ENCODE assay signal across 8 cellular contexts in genomic region chr12:52582971-52583456, GRCh38. TPM values are rescaled to one million over a fixed set of nuclear protein-coding genes. Genes with fewer than 3 reads are reported as not detected.
DNase-seq lines count a peak whose midpoint lies in the region; ATAC-seq and TF ChIP-seq lines count a peak whose summit lies in the region.

No MANE protein-coding gene starts in this region.

- H3K9me3 ChIP-seq in liver (ENCODE audit: control insufficient read depth in 4 of 4, low read length in 3 of 4): no peaks in the 10 kb centered on the region

- no peaks in the 10 kb centered on the region for H3K27me3 ChIP-seq in liver (ENCODE audit: control insufficient read depth in 4 of 4, insufficient read depth in 4 of 4, low read length in 3 of 4)

- peak overlapping the region in 1 of 2 donors; percentile 18 for H3K27ac ChIP-seq in liver (ENCODE audit: low read depth in 1 of 2, low read length in 2 of 2)

- no peak overlapping the region for H3K4me3 ChIP-seq in liver (ENCODE audit: low read depth in 1 of 3, low read length in 3 of 3)

- ATAC-seq in GM21576 (IDR thresholded peaks at IDR 0.05; ENCODE audit: unreplicated experiment): peak; percentile 53
- ATAC-seq in HG03469 (IDR thresholded peaks at IDR 0.05; ENCODE audit: unreplicated experiment): no peak

- peak; percentile 84 for TF ChIP-seq CTCF in liver (IDR thresholded peaks at IDR 0.05; ENCODE audit: low read depth, low read length, missing input control)

- TF ChIP-seq RAD21 in liver (IDR thresholded peaks at IDR 0.05): peak; percentile 93 to 94

- 7% methylated on average over 7 of the region's 7 CpGs for WGBS in liver

- peaks cover 0 to 11% (median 4%) of the 10 kb centered on the region in 4 donors for H3K4me1 ChIP-seq in liver (ENCODE audit: control insufficient read depth in 4 of 4, insufficient read depth in 4 of 4, low read length in 3 of 4)

- DNase-seq in AG08396 (ENCODE audit: low spot score) (peak; percentile 81), NCI-H345 (lab: John Stamatoyannopoulos, UW) (peak; percentile 73), dermis blood vessel endothelial cell (peak; percentile 71)
- peak; percentile 26 to 59 for DNase-seq in activated CD4-positive, alpha-beta T cell treated with anti-CD3 and anti-CD28 coated beads, Interleukin-2, amount 50 U/mL, for 24 hours (ENCODE audit: low read depth in 1 of 2, low spot score in 1 of 2)
- peak; percentile 30 to 54 (median 50) for DNase-seq in stimulated activated CD4-positive, alpha-beta T cell treated with anti-CD3 and anti-CD28 coated beads, TNF-alpha, amount 100 ng/mL, for 24 hours (ENCODE audit: low read depth in 3 of 3)

- H3K9ac ChIP-seq in liver (ENCODE audit: low read depth in 1 of 2, low read length in 2 of 2): no peak overlapping the region

- H3K36me3 ChIP-seq in liver (ENCODE audit: control insufficient read depth in 4 of 4, insufficient read depth in 3 of 4, low read depth in 1 of 4, low read length in 3 of 4): no peaks in the 10 kb centered on the region

TF ChIP-seq in liver, 16 proteins besides CTCF, POLR2A, EP300 and RAD21:
- TF ChIP-seq TAF1 (conservative IDR thresholded peaks at IDR 0.05) (no peak), SP1 (IDR thresholded peaks at IDR 0.05) (peak; percentile 69), HNF4A (conservative IDR thresholded peaks at IDR 0.05) (peak; percentile 94), HNF4G (IDR thresholded peaks at IDR 0.05) (peak; percentile 79), RXRA (IDR thresholded peaks at IDR 0.05) (peak; percentile 56 to 75), FOXA2 (IDR thresholded peaks at IDR 0.05) (no peak), EGR1 (IDR thresholded peaks at IDR 0.05; ENCODE audit: low read depth in 2 of 2) (no peak), FOXA1 (IDR thresholded peaks at IDR 0.05) (no peak), NR2F2 (IDR thresholded peaks at IDR 0.05) (peak; percentile 19), GABPA (IDR thresholded peaks at IDR 0.05 in 1 of 2, conservative IDR thresholded peaks at IDR 0.05 in 1 of 2) (no peak), JUND (IDR thresholded peaks at IDR 0.05) (peak in 1 of 2 donors; percentile 44), ZBTB33 (IDR thresholded peaks at IDR 0.05) (no peak)
- TF ChIP-seq, protein P1, sequence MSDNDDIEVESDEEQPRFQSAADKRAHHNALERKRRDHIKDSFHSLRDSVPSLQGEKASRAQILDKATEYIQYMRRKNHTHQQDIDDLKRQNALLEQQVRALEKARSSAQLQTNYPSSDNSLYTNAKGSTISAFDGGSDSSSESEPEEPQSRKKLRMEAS (IDR thresholded peaks at IDR 0.05): no peak
- TF ChIP-seq, protein P2, sequence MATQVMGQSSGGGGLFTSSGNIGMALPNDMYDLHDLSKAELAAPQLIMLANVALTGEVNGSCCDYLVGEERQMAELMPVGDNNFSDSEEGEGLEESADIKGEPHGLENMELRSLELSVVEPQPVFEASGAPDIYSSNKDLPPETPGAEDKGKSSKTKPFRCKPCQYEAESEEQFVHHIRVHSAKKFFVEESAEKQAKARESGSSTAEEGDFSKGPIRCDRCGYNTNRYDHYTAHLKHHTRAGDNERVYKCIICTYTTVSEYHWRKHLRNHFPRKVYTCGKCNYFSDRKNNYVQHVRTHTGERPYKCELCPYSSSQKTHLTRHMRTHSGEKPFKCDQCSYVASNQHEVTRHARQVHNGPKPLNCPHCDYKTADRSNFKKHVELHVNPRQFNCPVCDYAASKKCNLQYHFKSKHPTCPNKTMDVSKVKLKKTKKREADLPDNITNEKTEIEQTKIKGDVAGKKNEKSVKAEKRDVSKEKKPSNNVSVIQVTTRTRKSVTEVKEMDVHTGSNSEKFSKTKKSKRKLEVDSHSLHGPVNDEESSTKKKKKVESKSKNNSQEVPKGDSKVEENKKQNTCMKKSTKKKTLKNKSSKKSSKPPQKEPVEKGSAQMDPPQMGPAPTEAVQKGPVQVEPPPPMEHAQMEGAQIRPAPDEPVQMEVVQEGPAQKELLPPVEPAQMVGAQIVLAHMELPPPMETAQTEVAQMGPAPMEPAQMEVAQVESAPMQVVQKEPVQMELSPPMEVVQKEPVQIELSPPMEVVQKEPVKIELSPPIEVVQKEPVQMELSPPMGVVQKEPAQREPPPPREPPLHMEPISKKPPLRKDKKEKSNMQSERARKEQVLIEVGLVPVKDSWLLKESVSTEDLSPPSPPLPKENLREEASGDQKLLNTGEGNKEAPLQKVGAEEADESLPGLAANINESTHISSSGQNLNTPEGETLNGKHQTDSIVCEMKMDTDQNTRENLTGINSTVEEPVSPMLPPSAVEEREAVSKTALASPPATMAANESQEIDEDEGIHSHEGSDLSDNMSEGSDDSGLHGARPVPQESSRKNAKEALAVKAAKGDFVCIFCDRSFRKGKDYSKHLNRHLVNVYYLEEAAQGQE (IDR thresholded peaks at IDR 0.05): peak; percentile 48

RNA-seq across cellular contexts. Expression of gene KRT74, which starts 9.4 kb away (rescaled TPM):
- total RNA-seq in dermis blood vessel endothelial cell: not detected in 2 replicates
- total RNA-seq in liver: not detected
- polyA plus RNA-seq in liver: not detected

RNA-seq across cellular contexts. Expression of gene KRT72, which starts 18.2 kb away (rescaled TPM):
- total RNA-seq in dermis blood vessel endothelial cell (not detected in 2 replicates), liver (not detected)
- not detected for polyA plus RNA-seq in liver

RNA-seq across cellular contexts. Expression of gene KRT71, which starts 30.1 kb away (rescaled TPM):
- total RNA-seq in dermis blood vessel endothelial cell: not detected in 2 replicates
- not detected for total RNA-seq in liver
- not detected for polyA plus RNA-seq in liver

RNA-seq across cellular contexts. Expression of gene KRT73, which starts 35.3 kb away (rescaled TPM):
- not detected in 2 replicates for total RNA-seq in dermis blood vessel endothelial cell
- not detected for total RNA-seq in liver
- polyA plus RNA-seq in liver: not detected
